In genomic region chr22:37764622-37765021, GRCh38 we compare ENCODE assay signal across 22 cellular contexts. TPM values are rescaled to one million over a fixed set of nuclear protein-coding genes. Genes with fewer than 3 reads are reported as not detected.
A peak's percentile ranks its signal among the peaks of the same experiment; 100 is the strongest.
DNase-seq lines count a peak whose midpoint lies in the region; ATAC-seq and TF ChIP-seq lines count a peak whose summit lies in the region.
"Had no signal": no experiment of that assay in that cellular context is flagged by ENCODE, and none has a peak within 500 bp of the region (broad histone marks: within the 10 kb centered on the region; RNA-seq: fewer than 3 reads in every experiment).

No MANE protein-coding gene starts in this region.

- no peak for TF ChIP-seq POLR2A in heart left ventricle (IDR thresholded peaks at IDR 0.05)
- no peak for TF ChIP-seq POLR2A in sigmoid colon (IDR thresholded peaks at IDR 0.05)

- ATAC-seq in heart left ventricle = peak; percentile 35 to 65 (median 57)
- ATAC-seq in activated CD4-positive, CD25-positive, alpha-beta regulatory T cell treated with anti-CD3 and anti-CD28 coated beads, Interleukin-2, amount 50 U/mL, for 24 hours = no peak
- no peak for ATAC-seq in GM19463 (IDR thresholded peaks at IDR 0.05; ENCODE audit: unreplicated experiment)

- H3K4me1 ChIP-seq in heart left ventricle (peaks cover 0 to 12% (median 0%) of the 10 kb centered on the region in 12 donors), sigmoid colon (peaks cover 0 to 17% (median 15%) of the 10 kb centered on the region in 4 donors)
- H3K4me1 ChIP-seq: prostate gland had no signal

- H3K9me3 ChIP-seq in heart left ventricle (no peaks in the 10 kb centered on the region), sigmoid colon (no peaks in the 10 kb centered on the region)
- H3K9me3 ChIP-seq: BE2C, prostate gland had no signal

- intact Hi-C loops in heart left ventricle (cut with DNase I) = no loop called here
- intact Hi-C loops in sigmoid colon (cut with DNase I) = no loop called here

- 66 to 83% (median 78%) methylated on average over 6 of the region's 6 CpGs for WGBS in heart left ventricle, 4 donors
- WGBS in sigmoid colon, 2 donors = 90 to 91% methylated on average over 6 of the region's 6 CpGs

- H3K27me3 ChIP-seq in heart left ventricle (no peaks in the 10 kb centered on the region), sigmoid colon (no peaks in the 10 kb centered on the region)
- H3K27me3 ChIP-seq: BE2C had no signal

- no peak overlapping the region for H3K4me3 ChIP-seq in heart left ventricle
- H3K4me3 ChIP-seq in sigmoid colon = no peak overlapping the region
- H3K4me3 ChIP-seq: prostate gland had no signal

- DNase-seq in NCI-H2107 treated with DMSO at 0.1 percent for 48 hours (lab: John Stamatoyannopoulos, UW; ENCODE audit: unreplicated experiment) (peak; percentile 47), NCI-H2107 (lab: John Stamatoyannopoulos, UW) (no peak), NCI-H69 (lab: John Stamatoyannopoulos, UW) (peak; percentile 25), heart left ventricle (no peak), sigmoid colon (no peak)
- DNase-seq in stimulated activated CD4-positive, alpha-beta T cell treated with anti-CD3 and anti-CD28 coated beads, Interleukin-4, amount 100 ng/mL, for 4 hours = no peak
- DNase-seq: 8988T; activated naive CD8-positive, alpha-beta T cell treated with anti-CD3 and anti-CD28 coated beads, Interleukin-2, amount 10 ng/mL, durations not matched to agents 7 days and 5 days; BE2C; Calu3; dermis blood vessel endothelial cell; GOT3; NCI-H1417 treated with DMSO at 0.1 percent for 48 hours; NCI-H226; trophoblast cell had no signal

- TF ChIP-seq CTCF in heart left ventricle (IDR thresholded peaks at IDR 0.05) (no peak), sigmoid colon (IDR thresholded peaks at IDR 0.05) (no peak)

- H3K36me3 ChIP-seq in heart left ventricle = peaks cover 0 to 99% (median 84%) of the 10 kb centered on the region in 9 donors
- peaks cover 10 to 78% (median 30%) of the 10 kb centered on the region in 4 donors for H3K36me3 ChIP-seq in sigmoid colon
- H3K36me3 ChIP-seq: prostate gland had no signal

- TF ChIP-seq EP300 in sigmoid colon (IDR thresholded peaks at IDR 0.05) = peak in 3 of 4 donors; percentile 34 to 59 (median 56)

- H3K27ac ChIP-seq in heart left ventricle = peak overlapping the region in 8 of 12 donors; percentile 30 to 57 (median 33)
- peak overlapping the region in 3 of 4 donors; percentile 50 to 59 (median 51) for H3K27ac ChIP-seq in sigmoid colon
- H3K27ac ChIP-seq: epithelial cell of prostate, prostate gland had no signal

RNA-seq across cellular contexts. Expression of gene GCAT, which starts 43.1 kb away (rescaled TPM):
- total RNA-seq in heart left ventricle = 10 to 100 TPM; 25.2 to 83.6 (median 39.7) TPM
- polyA plus RNA-seq in heart left ventricle = 10 to 100 TPM; 26.7 to 53.4 TPM
- 10 to 100 TPM in 1 of 4 donors, 1 to 10 TPM in 3; 5.1 to 14.1 (median 7.7) TPM for total RNA-seq in sigmoid colon
- polyA plus RNA-seq in sigmoid colon = 10 to 100 TPM in 2 of 3 donors, 1 to 10 TPM in 1; 6.0 to 12.3 (median 10.2) TPM

RNA-seq across cellular contexts. Expression of gene GALR3, which starts 58.6 kb away (rescaled TPM):
- total RNA-seq in heart left ventricle (not detected), sigmoid colon (not detected)
- polyA plus RNA-seq in heart left ventricle (not detected), sigmoid colon (not detected)
- total RNA-seq: activated naive CD8-positive, alpha-beta T cell treated with anti-CD3 and anti-CD28 coated beads, Interleukin-2, amount 10 ng/mL, durations not matched to agents 7 days and 5 days; dermis blood vessel endothelial cell; frontal cortex; HT1080; RPMI7951 had no signal

Comparison
In these comparisons a context has a peak if more than half of its experiments do, and no peak if none do; other contexts are left out.
1. DNase-seq: peak in NCI-H2107 treated with DMSO at 0.1 percent for 48 hours (single experiment) and NCI-H69 (single experiment); none in NCI-H2107 (single experiment), heart left ventricle (0 of 5), sigmoid colon (single experiment) and stimulated activated CD4-positive, alpha-beta T cell treated with anti-CD3 and anti-CD28 coated beads, Interleukin-4, amount 100 ng/mL, for 4 hours (0 of 2).
2. ATAC-seq: peak in heart left ventricle (4 of 4); none in activated CD4-positive, CD25-positive, alpha-beta regulatory T cell treated with anti-CD3 and anti-CD28 coated beads, Interleukin-2, amount 50 U/mL, for 24 hours (0 of 2) and GM19463 (single experiment).